ENCODE assay signal across 8 cellular contexts in genomic region chr17:19646788-19647696, GRCh38. TPM values are rescaled to one million over a fixed set of nuclear protein-coding genes. Genes with fewer than 3 reads are reported as not detected.
A peak's percentile ranks its signal among the peaks of the same experiment; 100 is the strongest.
DNase-seq lines count a peak whose midpoint lies in the region; ATAC-seq and TF ChIP-seq lines count a peak whose summit lies in the region.

No MANE protein-coding gene starts in this region.

- CTCF ChIA-PET in activated B cell treated with CpG ODN at 0.5 μM for 24 hours (lab: Charles Lee), result interaction anchor here (0.9 to 3.0 kb wide), 8 partner anchors 9 to 284 kb away, joined by 3 to 18 read pairs (median 5); partner anchors contain the start of gene B9D1

- peaks cover 9% of the 10 kb centered on the region for H3K36me3 Mint-ChIP-seq in activated B cell treated with CpG ODN at 0.5 μM for 24 hours (ENCODE audit: low read depth)

- no peak for DNase-seq in left ventricle myocardium inferior
- no peak for DNase-seq in Right ventricle myocardium inferior (ENCODE audit: missing footprints)
- DNase-seq in activated B cell treated with CpG ODN at 0.5 μM for 24 hours, result no peak
- no peak for DNase-seq in right cardiac atrium
- DNase-seq in 8988T, result no peak
- DNase-seq in DMS114 treated with DMSO at 0.1 percent for 48 hours (lab: John Stamatoyannopoulos, UW; ENCODE audit: unreplicated experiment), result no peak
- no peak for DNase-seq in left colon

- peaks cover 2% of the 10 kb centered on the region for H3K27me3 Mint-ChIP-seq in activated B cell treated with CpG ODN at 0.5 μM for 24 hours

- peak overlapping the region; percentile 93 for H3K4me3 Mint-ChIP-seq in activated B cell treated with CpG ODN at 0.5 μM for 24 hours

- 74% methylated on average over 4 of the region's 4 CpGs for WGBS in right cardiac atrium

- POLR2A ChIA-PET in activated B cell treated with CpG ODN at 0.5 μM for 24 hours (lab: Charles Lee), result interaction anchor here (1.6 to 3.2 kb wide), 4 partner anchors 9 to 269 kb away, joined by 5 to 22 read pairs (median 14); partner anchors contain the start of gene MAPK7

- peaks cover 35% of the 10 kb centered on the region for H3K4me1 Mint-ChIP-seq in activated B cell treated with CpG ODN at 0.5 μM for 24 hours

- ATAC-seq in Right ventricle myocardium inferior (no peak), activated B cell treated with CpG ODN at 0.5 μM for 24 hours (ENCODE audit: low read depth) (no peak), right cardiac atrium (no peak), left colon (no peak)

- peak overlapping the region; percentile 95 for H3K27ac Mint-ChIP-seq in activated B cell treated with CpG ODN at 0.5 μM for 24 hours

- H3K4me1 ChIP-seq in left ventricle myocardium inferior, result peaks cover 58% of the 10 kb centered on the region
- H3K4me1 ChIP-seq in right cardiac atrium (ENCODE audit: control insufficient read depth, insufficient read depth, low read length), result peaks cover 6% of the 10 kb centered on the region

- no peaks in the 10 kb centered on the region for H3K36me3 ChIP-seq in left ventricle myocardium inferior

- H3K27me3 ChIP-seq in left ventricle myocardium inferior (ENCODE audit: low read depth), result no peaks in the 10 kb centered on the region
- H3K27me3 ChIP-seq in right cardiac atrium (ENCODE audit: control insufficient read depth, insufficient read depth), result no peaks in the 10 kb centered on the region

- peak overlapping the region; percentile 89 for H3K4me3 ChIP-seq in left ventricle myocardium inferior
- no peak overlapping the region for H3K4me3 ChIP-seq in right cardiac atrium (ENCODE audit: low read length)
- peak overlapping the region in 3 of 7 experiments; percentile 64 to 90 (median 89) for H3K4me3 ChIP-seq in skin epidermis

- intact Hi-C loops in left ventricle myocardium inferior (cut with micrococcal nuclease) (no loop called here), Right ventricle myocardium inferior (cut with DNase I) (loop anchor here (5.0 kb wide), 3 partner anchors 105 to 270 kb away; partner anchors contain the start of gene MAPK7), activated B cell treated with CpG ODN at 0.5 μM for 24 hours (cut with micrococcal nuclease) (loop anchor here (5.0 kb wide), 1 partner anchor 270 kb away; the partner anchor contains the start of gene MAPK7), right cardiac atrium (cut with DNase I) (loop anchor here in 2 of 4 donors (10.0 kb wide), 1 partner anchor 132 kb away; no protein-coding TSS in a partner anchor), left colon (cut with DNase I, micrococcal nuclease) (loop anchor here in 1 of 2 donors (5.0 to 10.0 kb wide), 2 partner anchors 118 to 135 kb away; no protein-coding TSS in a partner anchor)

- H3K27ac ChIP-seq in left ventricle myocardium inferior (replicated peaks) (peak overlapping the region; percentile 97), right cardiac atrium (ENCODE audit: low read length) (peak overlapping the region; percentile 96), skin epidermis (peak overlapping the region in 19 of 21 experiments; percentile 84 to 96 (median 92))

- TF ChIP-seq CTCF in left ventricle myocardium inferior (IDR thresholded peaks at IDR 0.05; ENCODE audit: borderline replicate concordance) (no peak), activated B cell treated with CpG ODN at 0.5 μM for 24 hours (IDR thresholded peaks at IDR 0.05) (no peak)

- no peaks in the 10 kb centered on the region for H3K9me3 Mint-ChIP-seq in activated B cell treated with CpG ODN at 0.5 μM for 24 hours

- no peaks in the 10 kb centered on the region for H3K9me3 ChIP-seq in left ventricle myocardium inferior (replicated peaks)
- H3K9me3 ChIP-seq in right cardiac atrium (ENCODE audit: control insufficient read depth, low read length), result no peaks in the 10 kb centered on the region

RNA-seq across cellular contexts. Expression of gene ALDH3A2, which starts 1.5 kb away (rescaled TPM):
- total RNA-seq in left ventricle myocardium inferior (65.2 TPM), Right ventricle myocardium inferior (64.4 TPM), activated B cell treated with CpG ODN at 0.5 μM for 24 hours (18.3 and 19.3 TPM in 2 replicates), right cardiac atrium (10 to 100 TPM; 34.1 to 51.9 (median 43.4) TPM), left colon (100 to 1,000 TPM; 105 to 114 TPM)
- polyA plus RNA-seq in right cardiac atrium, result 24.4 TPM
